In genomic region chr4:2714071-2714770, GRCh38 we compare ENCODE assay signal across 8 cellular contexts. TPM values are rescaled to one million over a fixed set of nuclear protein-coding genes. Genes with fewer than 3 reads are reported as not detected.
DNase-seq lines count a peak whose midpoint lies in the region; ATAC-seq and TF ChIP-seq lines count a peak whose summit lies in the region.

No MANE protein-coding gene starts in this region.

- H3K27ac ChIP-seq in cardiac muscle cell (peak overlapping the region; percentile 85), uterus (peak overlapping the region in 1 of 2 donors; percentile 24)

- peak; percentile 40 for DNase-seq in HFFc6
- DNase-seq in cardiac muscle cell (ENCODE audit: low read depth in 1 of 2, low spot score in 1 of 2) = peak; percentile 16 to 86
- peak; percentile 41 for DNase-seq in stimulated activated CD4-positive, alpha-beta T cell treated with anti-CD3 and anti-CD28 coated beads, Interleukin-1b, Interleukin-23, amount 100 ng/mL, for 48 hours
- DNase-seq in uterus = no peak
- DNase-seq in dedifferentiated amniotic fluid mesenchymal stem cell (ENCODE audit: extremely low spot score) = no peak

- intact Hi-C loops in uterus (cut with DNase I; ENCODE audit: low total_unique reads) = no loop called here

- peaks cover 7% of the 10 kb centered on the region for H3K9me3 Mint-ChIP-seq in HFFc6
- no peaks in the 10 kb centered on the region for H3K9me3 Mint-ChIP-seq in activated T-helper 17 cell treated with anti-CD3 and anti-CD28 coated beads, Interleukin-2, amount 50 U/mL, for 72 hours

- H3K27me3 Mint-ChIP-seq in HFFc6 (ENCODE audit: insufficient read depth) = no peaks in the 10 kb centered on the region
- no peaks in the 10 kb centered on the region for H3K27me3 Mint-ChIP-seq in activated T-helper 17 cell treated with anti-CD3 and anti-CD28 coated beads, Interleukin-2, amount 50 U/mL, for 72 hours

- ATAC-seq in activated T-helper 17 cell treated with anti-CD3 and anti-CD28 coated beads, Interleukin-2, amount 50 U/mL, for 72 hours (replicated peaks) = peak; percentile 76
- ATAC-seq in HG03439 (IDR thresholded peaks at IDR 0.05; ENCODE audit: unreplicated experiment) = no peak
- no peak for ATAC-seq in HG03571 (IDR thresholded peaks at IDR 0.05; ENCODE audit: unreplicated experiment)

- TF ChIP-seq CTCF in HFFc6 (IDR thresholded peaks at IDR 0.05) (no peak; the same call in 1 of the 2 replicates), cardiac muscle cell (IDR thresholded peaks at IDR 0.05; ENCODE audit: low read depth, low read length) (peak; percentile 24), uterus (IDR thresholded peaks at IDR 0.05) (no peak)

- H3K36me3 ChIP-seq in cardiac muscle cell (peaks cover 34% of the 10 kb centered on the region), uterus (no peaks in the 10 kb centered on the region)

- H3K4me1 Mint-ChIP-seq in HFFc6 (ENCODE audit: low read depth) = peaks cover 23% of the 10 kb centered on the region
- peaks cover 20% of the 10 kb centered on the region for H3K4me1 Mint-ChIP-seq in activated T-helper 17 cell treated with anti-CD3 and anti-CD28 coated beads, Interleukin-2, amount 50 U/mL, for 72 hours

- H3K9me3 ChIP-seq in cardiac muscle cell (ENCODE audit: low read depth) = no peaks in the 10 kb centered on the region
- no peaks in the 10 kb centered on the region for H3K9me3 ChIP-seq in uterus

- peak overlapping the region; percentile 18; the same call in 1 of the 2 replicates for H3K4me3 Mint-ChIP-seq in HFFc6
- H3K4me3 Mint-ChIP-seq in activated T-helper 17 cell treated with anti-CD3 and anti-CD28 coated beads, Interleukin-2, amount 50 U/mL, for 72 hours = peak overlapping the region; percentile 45

- H3K27me3 ChIP-seq in cardiac muscle cell (no peaks in the 10 kb centered on the region), uterus (no peaks in the 10 kb centered on the region)

- H3K4me1 ChIP-seq in cardiac muscle cell (ENCODE audit: low read depth) (peaks cover 8% of the 10 kb centered on the region), uterus (no peaks in the 10 kb centered on the region)

- peak overlapping the region; percentile 82 for H3K27ac Mint-ChIP-seq in HFFc6
- peak overlapping the region; percentile 80 for H3K27ac Mint-ChIP-seq in activated T-helper 17 cell treated with anti-CD3 and anti-CD28 coated beads, Interleukin-2, amount 50 U/mL, for 72 hours

- no peak overlapping the region for H3K4me3 ChIP-seq in cardiac muscle cell
- H3K4me3 ChIP-seq in uterus = no peak overlapping the region

- peaks cover 34% of the 10 kb centered on the region for H3K36me3 Mint-ChIP-seq in HFFc6 (ENCODE audit: low read depth)
- H3K36me3 Mint-ChIP-seq in activated T-helper 17 cell treated with anti-CD3 and anti-CD28 coated beads, Interleukin-2, amount 50 U/mL, for 72 hours (ENCODE audit: low read depth) = peaks cover 75% of the 10 kb centered on the region

- TF ChIP-seq POLR2A in uterus (IDR thresholded peaks at IDR 0.05) = no peak

RNA-seq across cellular contexts. Expression of gene TNIP2, which starts 41.9 kb away (rescaled TPM):
- total RNA-seq in HFFc6 (2021; fragmentation: NEBNext Ultra II Directional; extraction: Animal tissue kit (Norgen Biotek cat#: 25700)) = 10 to 100 TPM; 28.6 to 32.0 (median 30.9) TPM
- 100 to 1,000 TPM in 1 of 2 donors, 10 to 100 TPM in 1; 80.1 to 110 TPM for total RNA-seq in activated T-helper 17 cell treated with anti-CD3 and anti-CD28 coated beads, Interleukin-2, amount 50 U/mL, for 72 hours
- total RNA-seq in cardiac muscle cell = 41.7 and 58.5 TPM in 2 replicates
- 32.7 and 48.3 TPM in 2 replicates for polyA plus RNA-seq in cardiac muscle cell
- total RNA-seq in uterus = 10 to 100 TPM; 27.6 to 50.0 (median 36.1) TPM

Comparison
In these comparisons a context has a peak if more than half of its experiments do, and no peak if none do; other contexts are left out.
1. DNase-seq: peak in HFFc6 (single experiment), cardiac muscle cell (2 of 2) and stimulated activated CD4-positive, alpha-beta T cell treated with anti-CD3 and anti-CD28 coated beads, Interleukin-1b, Interleukin-23, amount 100 ng/mL, for 48 hours (single experiment); none in uterus (0 of 2) and dedifferentiated amniotic fluid mesenchymal stem cell (single experiment).